Comparison of ENCODE assay signal across 20 cellular contexts in the genomic region with DNA sequence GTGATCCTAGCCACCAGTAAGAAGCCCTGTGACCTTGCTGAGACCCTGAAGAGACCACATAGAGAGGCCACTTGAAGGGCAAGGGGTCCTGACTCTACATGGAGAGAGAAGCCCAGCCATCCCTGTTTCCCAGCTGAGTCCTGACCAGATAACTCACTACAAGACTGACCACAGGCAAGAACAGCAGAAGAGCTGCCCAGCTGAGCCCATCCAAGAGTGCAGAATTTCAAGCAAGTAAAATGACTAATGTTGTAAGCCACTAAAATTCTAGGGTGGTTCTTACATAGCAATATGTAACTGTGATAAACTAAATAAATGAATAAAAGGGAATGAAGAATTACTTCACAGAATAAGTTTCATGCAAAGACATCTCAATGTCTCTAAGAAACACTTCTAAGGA. TPM values are rescaled to one million over a fixed set of nuclear protein-coding genes. Genes with fewer than 3 reads are reported as not detected.
DNase-seq lines count a peak whose midpoint lies in the region; ATAC-seq and TF ChIP-seq lines count a peak whose summit lies in the region.
"Had no signal": no experiment of that assay in that cellular context is flagged by ENCODE, and none has a peak within 500 bp of the region (broad histone marks: within the 10 kb centered on the region; RNA-seq: fewer than 3 reads in every experiment).

No MANE protein-coding gene starts in this region.

- H3F3A ChIP-seq in GM23338 (replicated peaks; ENCODE audit: low read depth): no peaks in the 10 kb centered on the region

- H2AFZ ChIP-seq in GM23338 (no peak overlapping the region), mesenchymal stem cell (ENCODE audit: low read depth, low read length) (no peak overlapping the region), trophoblast cell (ENCODE audit: insufficient read depth, low read length, poor library complexity) (no peak overlapping the region)

- peaks cover 10% of the 10 kb centered on the region for H3K9me3 ChIP-seq in mesenchymal stem cell (ENCODE audit: control insufficient read depth, low read length)
- H3K9me3 ChIP-seq in trophoblast cell (ENCODE audit: insufficient read depth, low read depth, low read length): no peaks in the 10 kb centered on the region
- H3K9me3 ChIP-seq: BE2C had no signal

- no peaks in the 10 kb centered on the region; the same call in 2 of the 3 replicates for H3K9me3 Mint-ChIP-seq in GM23338
- H3K9me3 Mint-ChIP-seq in chondrocyte (ENCODE audit: low read depth): peaks cover 10% of the 10 kb centered on the region
- H3K9me3 Mint-ChIP-seq: CD8-positive, alpha-beta memory T cell had no signal

- no peak overlapping the region for H3K23ac ChIP-seq in mesenchymal stem cell (ENCODE audit: low read length in 2 of 2)
- no peak overlapping the region for H3K23ac ChIP-seq in trophoblast cell (ENCODE audit: low read length)

- H3K9me2 ChIP-seq in GM23338 (ENCODE audit: insufficient read depth): peaks cover 9% of the 10 kb centered on the region; the same call in 1 of the 2 replicates

- H3K14ac ChIP-seq in mesenchymal stem cell (ENCODE audit: low read length in 2 of 2): no peak overlapping the region
- H3K14ac ChIP-seq in trophoblast cell (ENCODE audit: low read length): no peak overlapping the region

- H3K4me2 ChIP-seq in GM23338 (no peak overlapping the region), mesenchymal stem cell (ENCODE audit: low read length, poor library complexity, severe bottlenecking) (peak overlapping the region; percentile 27), trophoblast cell (ENCODE audit: low read length) (no peak overlapping the region)
- H3K4me2 ChIP-seq: BLaER1 had no signal

- H3K79me2 ChIP-seq in GM23338 (replicated peaks; ENCODE audit: insufficient read depth): no peaks in the 10 kb centered on the region
- H3K79me2 ChIP-seq in trophoblast cell (ENCODE audit: control insufficient read depth, insufficient read depth, low read length, poor library complexity): peaks cover 3% of the 10 kb centered on the region

- H3K4me3 ChIP-seq in GM23338 (no peak overlapping the region), mesenchymal stem cell (ENCODE audit: insufficient read depth in 1 of 2, low read depth in 1 of 2, low read length in 2 of 2) (no peak overlapping the region), trophoblast cell (ENCODE audit: low read depth, low read length) (no peak overlapping the region)
- H3K4me3 ChIP-seq: BLaER1 had no signal

- H3K4me3 Mint-ChIP-seq in GM23338 (no peak overlapping the region), chondrocyte (ENCODE audit: unreplicated experiment) (no peak overlapping the region)
- H3K4me3 Mint-ChIP-seq: CD14-positive monocyte; CD4-positive, alpha-beta memory T cell; CD8-positive, alpha-beta memory T cell had no signal

- ATAC-seq in GM23338: no peak

- H3K4ac ChIP-seq in mesenchymal stem cell (ENCODE audit: low read depth in 1 of 2, low read length in 2 of 2): no peak overlapping the region
- peak overlapping the region; percentile 13 for H3K4ac ChIP-seq in trophoblast cell (ENCODE audit: low read depth, low read length)

- DNase-seq in GM23338 (ENCODE audit: low spot score): no peak
- no peak for DNase-seq in chondrocyte (ENCODE audit: low spot score)
- DNase-seq in mesenchymal stem cell: no peak
- DNase-seq in trophoblast cell: no peak
- DNase-seq in middle frontal gyrus (ENCODE audit: extremely low spot score, low spot score): no peak
- DNase-seq in pons (ENCODE audit: low spot score): no peak
- DNase-seq in activated CD8-positive, alpha-beta memory T cell treated with anti-CD3 and anti-CD28 coated beads, Interleukin-2, amount 50 U/mL, for 4 hours: no peak
- no peak for DNase-seq in COLO668 (lab: John Stamatoyannopoulos, UW; ENCODE audit: unreplicated experiment)
- DNase-seq: 8988T; BE2C; C1 segment of cervical spinal cord; Caco-2; Calu3; CD4-positive, alpha-beta memory T cell; CD4-positive, CD25-positive, alpha-beta regulatory T cell; CD8-positive, alpha-beta memory T cell; DMS79 treated with DMSO at 0.1 percent for 48 hours; GF-D8 had no signal

- no peak overlapping the region for H3K9ac ChIP-seq in mesenchymal stem cell (ENCODE audit: low read length)
- H3K9ac ChIP-seq in trophoblast cell (ENCODE audit: low read length): no peak overlapping the region
- H3K9ac ChIP-seq: BLaER1 had no signal

- H3K27ac ChIP-seq in GM23338 (ENCODE audit: low read depth) (no peak overlapping the region), mesenchymal stem cell (ENCODE audit: low read length, poor library complexity, severe bottlenecking) (peak overlapping the region; percentile 36), trophoblast cell (ENCODE audit: low read depth, low read length) (no peak overlapping the region)
- H3K27ac ChIP-seq: BLaER1 had no signal

- H3K4me1 Mint-ChIP-seq in GM23338 (peaks cover 3% of the 10 kb centered on the region; the same call in 1 of the 3 replicates), chondrocyte (ENCODE audit: low read depth) (peaks cover 31% of the 10 kb centered on the region)

- H2AK5ac ChIP-seq in mesenchymal stem cell (ENCODE audit: low read length, severe bottlenecking) (peak overlapping the region; percentile 63), trophoblast cell (ENCODE audit: low read length) (no peak overlapping the region)

- H3K18ac ChIP-seq in mesenchymal stem cell (ENCODE audit: low read depth in 1 of 2, low read length in 2 of 2): no peak overlapping the region
- H3K18ac ChIP-seq in trophoblast cell (ENCODE audit: low read length): no peak overlapping the region

- H3K79me1 ChIP-seq in mesenchymal stem cell (replicated peaks; ENCODE audit: low read length, poor library complexity, severe bottlenecking): peaks cover 42% of the 10 kb centered on the region
- peaks cover 3% of the 10 kb centered on the region for H3K79me1 ChIP-seq in trophoblast cell (ENCODE audit: low read length)

- H2BK120ac ChIP-seq in mesenchymal stem cell (ENCODE audit: low read depth, low read length) (no peak overlapping the region), trophoblast cell (ENCODE audit: insufficient read depth, low read length, poor library complexity) (no peak overlapping the region)

- H3K4me1 ChIP-seq in GM23338 (ENCODE audit: insufficient read depth) (no peaks in the 10 kb centered on the region), mesenchymal stem cell (ENCODE audit: control insufficient read depth, insufficient read depth, low read depth, low read length) (peaks cover 1% of the 10 kb centered on the region), trophoblast cell (ENCODE audit: control insufficient read depth in 1 of 2, insufficient read depth in 2 of 2, low read length in 2 of 2) (peaks cover 4 to 6% of the 10 kb centered on the region in 2 experiments)
- H3K4me1 ChIP-seq: BE2C, BLaER1, Caco-2 had no signal

- no peak overlapping the region for H2BK12ac ChIP-seq in mesenchymal stem cell (ENCODE audit: low read length in 2 of 2)
- no peak overlapping the region for H2BK12ac ChIP-seq in trophoblast cell (ENCODE audit: low read length)

- H4K91ac ChIP-seq in mesenchymal stem cell (ENCODE audit: low read length) (no peak overlapping the region), trophoblast cell (ENCODE audit: low read depth, low read length) (no peak overlapping the region)

- H3K36me3 Mint-ChIP-seq in GM23338 (ENCODE audit: low read depth): no peaks in the 10 kb centered on the region
- H3K36me3 Mint-ChIP-seq in chondrocyte (ENCODE audit: low read depth): peaks cover 3% of the 10 kb centered on the region

- H3K27me3 Mint-ChIP-seq in GM23338 (ENCODE audit: insufficient read depth, low read depth, poor library complexity): no peaks in the 10 kb centered on the region
- H3K27me3 Mint-ChIP-seq in chondrocyte (ENCODE audit: low read depth): no peaks in the 10 kb centered on the region
- H3K27me3 Mint-ChIP-seq: CD4-positive, alpha-beta memory T cell; CD4-positive, CD25-positive, alpha-beta regulatory T cell had no signal

- H2BK15ac ChIP-seq in mesenchymal stem cell (ENCODE audit: low read depth, poor library complexity, severe bottlenecking): no peak overlapping the region

- H2BK5ac ChIP-seq in mesenchymal stem cell (ENCODE audit: low read depth, low read length, poor library complexity, severe bottlenecking) (no peak overlapping the region), trophoblast cell (ENCODE audit: low read depth, low read length, poor library complexity) (no peak overlapping the region)

- no peak for TF ChIP-seq CTCF in GM23338 (conservative IDR thresholded peaks at IDR 0.05; ENCODE audit: low read depth in 2 of 2)
- no peak for TF ChIP-seq CTCF in chondrocyte (IDR thresholded peaks at IDR 0.05)

- H3K36me3 ChIP-seq in GM23338 (ENCODE audit: insufficient read depth) (no peaks in the 10 kb centered on the region), mesenchymal stem cell (ENCODE audit: control insufficient read depth in 1 of 2, insufficient read depth in 2 of 2, low read depth in 1 of 2, low read length in 2 of 2) (peaks cover 3 to 61% of the 10 kb centered on the region in 2 experiments), trophoblast cell (ENCODE audit: control insufficient read depth in 1 of 2, insufficient read depth in 2 of 2, low read length in 2 of 2) (peaks cover 12 to 27% of the 10 kb centered on the region in 2 experiments)
- H3K36me3 ChIP-seq: BE2C, BLaER1 had no signal

- H4K12ac ChIP-seq in trophoblast cell (ENCODE audit: low read depth, low read length): no peak overlapping the region

- H3K27me3 ChIP-seq in GM23338 (ENCODE audit: insufficient read depth) (no peaks in the 10 kb centered on the region), mesenchymal stem cell (ENCODE audit: control insufficient read depth in 1 of 2, insufficient read depth in 1 of 2, low read length in 2 of 2) (no peaks in the 10 kb centered on the region), trophoblast cell (ENCODE audit: insufficient read depth, low read length) (no peaks in the 10 kb centered on the region)
- H3K27me3 ChIP-seq: BE2C, BLaER1 had no signal

- H4K8ac ChIP-seq in mesenchymal stem cell (ENCODE audit: low read length): no peak overlapping the region
- no peak overlapping the region for H4K8ac ChIP-seq in trophoblast cell (ENCODE audit: low read depth, low read length)

- H4K20me1 ChIP-seq in GM23338 (replicated peaks; ENCODE audit: insufficient read depth): no peaks in the 10 kb centered on the region; the same call in 1 of the 2 replicates
- H4K20me1 ChIP-seq: BLaER1 had no signal

- H3K27ac Mint-ChIP-seq in GM23338 (no peak overlapping the region), chondrocyte (ENCODE audit: unreplicated experiment) (peak overlapping the region; percentile 22)

TF ChIP-seq in GM23338, 12 proteins besides CTCF, POLR2A, EP300 and RAD21:
- no peak for TF ChIP-seq STAT1 (IDR thresholded peaks at IDR 0.05; ENCODE audit: unreplicated experiment)
- no peak for TF ChIP-seq ZNF114 (CRISPR knock-in tag; IDR thresholded peaks at IDR 0.05)
- peak; percentile 74 for TF ChIP-seq ZNF331 (CRISPR knock-in tag; IDR thresholded peaks at IDR 0.05; ENCODE audit: low read depth)
- TF ChIP-seq EZH2 (IDR thresholded peaks at IDR 0.05; ENCODE audit: low read depth, unreplicated experiment): no peak

RNA-seq across cellular contexts. Expression of a gene that starts 58.4 kb away (rescaled TPM):
- total RNA-seq in GM23338 (2014; rRNA removed; shearing (Covaris generic)): 3.8 and 6.0 TPM in 2 replicates
- 3.0 and 4.8 TPM in 2 replicates for polyA plus RNA-seq in GM23338 (2016; fragmentation: Nextera tagmentation; extraction: Ambion mirVana)
- total RNA-seq in chondrocyte: 60.0 to 68.9 TPM (median 61.8 TPM) in 3 replicates
- 52.6 TPM for polyA plus RNA-seq in mesenchymal stem cell (2013, experiment 1 of 2)
- polyA plus RNA-seq in mesenchymal stem cell (2013, experiment 2 of 2): 53.6 TPM
- 113 and 120 TPM in 2 replicates for polyA plus RNA-seq in trophoblast cell (2013)
